Comparison of ENCODE assay signal across 2 cellular contexts in the genomic region with DNA sequence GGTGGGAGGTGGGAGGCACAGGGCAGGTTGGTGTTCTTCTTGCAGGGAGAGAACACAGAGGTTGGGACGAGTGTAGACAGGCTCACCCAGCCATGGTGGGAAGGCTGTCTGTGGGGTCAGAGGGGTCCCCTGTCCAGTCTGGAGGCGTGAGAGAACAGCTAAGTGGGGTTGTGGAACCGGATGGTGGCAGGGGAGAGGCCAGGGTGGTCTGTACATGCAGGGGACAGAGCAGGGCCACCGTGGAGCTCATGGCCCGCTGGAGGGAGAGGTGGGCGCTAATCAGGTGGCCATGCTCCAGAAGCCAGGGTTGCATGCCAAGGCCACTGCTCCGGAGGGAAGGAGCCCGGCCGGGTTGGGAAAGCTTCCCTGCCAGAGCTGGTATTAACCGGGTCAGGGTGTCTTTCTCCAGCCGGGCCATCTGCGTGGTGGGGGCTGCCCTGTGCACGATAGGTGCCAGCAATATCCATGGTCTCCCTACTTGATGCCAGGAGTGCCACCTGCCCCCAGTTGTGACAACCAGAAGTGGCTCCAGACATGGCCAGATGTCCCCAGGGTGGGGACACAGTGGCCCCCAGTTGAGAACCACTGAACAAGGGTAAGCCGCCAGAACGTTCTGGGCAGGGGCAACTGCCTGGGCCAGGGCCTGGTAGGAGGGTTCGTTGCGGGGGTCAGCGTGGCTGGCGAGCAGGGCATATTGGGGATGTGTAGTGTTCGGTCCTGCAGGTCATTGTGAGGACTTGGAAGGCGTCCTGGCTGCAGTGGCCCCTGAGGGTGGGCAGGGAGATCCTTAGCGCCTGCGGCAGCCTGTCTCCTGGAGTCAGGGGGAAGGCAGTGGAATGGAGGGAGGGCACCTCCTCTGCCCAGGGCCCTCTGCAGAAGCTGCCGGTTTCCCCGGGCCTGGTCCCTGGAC.
TF ChIP-seq lines count a peak whose summit lies in the region.

No MANE protein-coding gene starts in this region.

TF ChIP-seq in GM23338, 12 proteins besides CTCF, POLR2A, EP300 and RAD21 (continued from another document and continues in another):
- TF ChIP-seq REST (IDR thresholded peaks at IDR 0.05; ENCODE audit: unreplicated experiment) (no peak), ZNF331 (CRISPR knock-in tag; IDR thresholded peaks at IDR 0.05; ENCODE audit: low read depth) (no peak), ZNF114 (CRISPR knock-in tag; IDR thresholded peaks at IDR 0.05) (no peak), NANOG (IDR thresholded peaks at IDR 0.05; ENCODE audit: borderline replicate concordance) (no peak), JUNB (IDR thresholded peaks at IDR 0.05; ENCODE audit: unreplicated experiment) (no peak), CREB1 (CRISPR knock-in tag; IDR thresholded peaks at IDR 0.05; ENCODE audit: low read depth) (no peak)
- TF ChIP-seq, protein P1, sequence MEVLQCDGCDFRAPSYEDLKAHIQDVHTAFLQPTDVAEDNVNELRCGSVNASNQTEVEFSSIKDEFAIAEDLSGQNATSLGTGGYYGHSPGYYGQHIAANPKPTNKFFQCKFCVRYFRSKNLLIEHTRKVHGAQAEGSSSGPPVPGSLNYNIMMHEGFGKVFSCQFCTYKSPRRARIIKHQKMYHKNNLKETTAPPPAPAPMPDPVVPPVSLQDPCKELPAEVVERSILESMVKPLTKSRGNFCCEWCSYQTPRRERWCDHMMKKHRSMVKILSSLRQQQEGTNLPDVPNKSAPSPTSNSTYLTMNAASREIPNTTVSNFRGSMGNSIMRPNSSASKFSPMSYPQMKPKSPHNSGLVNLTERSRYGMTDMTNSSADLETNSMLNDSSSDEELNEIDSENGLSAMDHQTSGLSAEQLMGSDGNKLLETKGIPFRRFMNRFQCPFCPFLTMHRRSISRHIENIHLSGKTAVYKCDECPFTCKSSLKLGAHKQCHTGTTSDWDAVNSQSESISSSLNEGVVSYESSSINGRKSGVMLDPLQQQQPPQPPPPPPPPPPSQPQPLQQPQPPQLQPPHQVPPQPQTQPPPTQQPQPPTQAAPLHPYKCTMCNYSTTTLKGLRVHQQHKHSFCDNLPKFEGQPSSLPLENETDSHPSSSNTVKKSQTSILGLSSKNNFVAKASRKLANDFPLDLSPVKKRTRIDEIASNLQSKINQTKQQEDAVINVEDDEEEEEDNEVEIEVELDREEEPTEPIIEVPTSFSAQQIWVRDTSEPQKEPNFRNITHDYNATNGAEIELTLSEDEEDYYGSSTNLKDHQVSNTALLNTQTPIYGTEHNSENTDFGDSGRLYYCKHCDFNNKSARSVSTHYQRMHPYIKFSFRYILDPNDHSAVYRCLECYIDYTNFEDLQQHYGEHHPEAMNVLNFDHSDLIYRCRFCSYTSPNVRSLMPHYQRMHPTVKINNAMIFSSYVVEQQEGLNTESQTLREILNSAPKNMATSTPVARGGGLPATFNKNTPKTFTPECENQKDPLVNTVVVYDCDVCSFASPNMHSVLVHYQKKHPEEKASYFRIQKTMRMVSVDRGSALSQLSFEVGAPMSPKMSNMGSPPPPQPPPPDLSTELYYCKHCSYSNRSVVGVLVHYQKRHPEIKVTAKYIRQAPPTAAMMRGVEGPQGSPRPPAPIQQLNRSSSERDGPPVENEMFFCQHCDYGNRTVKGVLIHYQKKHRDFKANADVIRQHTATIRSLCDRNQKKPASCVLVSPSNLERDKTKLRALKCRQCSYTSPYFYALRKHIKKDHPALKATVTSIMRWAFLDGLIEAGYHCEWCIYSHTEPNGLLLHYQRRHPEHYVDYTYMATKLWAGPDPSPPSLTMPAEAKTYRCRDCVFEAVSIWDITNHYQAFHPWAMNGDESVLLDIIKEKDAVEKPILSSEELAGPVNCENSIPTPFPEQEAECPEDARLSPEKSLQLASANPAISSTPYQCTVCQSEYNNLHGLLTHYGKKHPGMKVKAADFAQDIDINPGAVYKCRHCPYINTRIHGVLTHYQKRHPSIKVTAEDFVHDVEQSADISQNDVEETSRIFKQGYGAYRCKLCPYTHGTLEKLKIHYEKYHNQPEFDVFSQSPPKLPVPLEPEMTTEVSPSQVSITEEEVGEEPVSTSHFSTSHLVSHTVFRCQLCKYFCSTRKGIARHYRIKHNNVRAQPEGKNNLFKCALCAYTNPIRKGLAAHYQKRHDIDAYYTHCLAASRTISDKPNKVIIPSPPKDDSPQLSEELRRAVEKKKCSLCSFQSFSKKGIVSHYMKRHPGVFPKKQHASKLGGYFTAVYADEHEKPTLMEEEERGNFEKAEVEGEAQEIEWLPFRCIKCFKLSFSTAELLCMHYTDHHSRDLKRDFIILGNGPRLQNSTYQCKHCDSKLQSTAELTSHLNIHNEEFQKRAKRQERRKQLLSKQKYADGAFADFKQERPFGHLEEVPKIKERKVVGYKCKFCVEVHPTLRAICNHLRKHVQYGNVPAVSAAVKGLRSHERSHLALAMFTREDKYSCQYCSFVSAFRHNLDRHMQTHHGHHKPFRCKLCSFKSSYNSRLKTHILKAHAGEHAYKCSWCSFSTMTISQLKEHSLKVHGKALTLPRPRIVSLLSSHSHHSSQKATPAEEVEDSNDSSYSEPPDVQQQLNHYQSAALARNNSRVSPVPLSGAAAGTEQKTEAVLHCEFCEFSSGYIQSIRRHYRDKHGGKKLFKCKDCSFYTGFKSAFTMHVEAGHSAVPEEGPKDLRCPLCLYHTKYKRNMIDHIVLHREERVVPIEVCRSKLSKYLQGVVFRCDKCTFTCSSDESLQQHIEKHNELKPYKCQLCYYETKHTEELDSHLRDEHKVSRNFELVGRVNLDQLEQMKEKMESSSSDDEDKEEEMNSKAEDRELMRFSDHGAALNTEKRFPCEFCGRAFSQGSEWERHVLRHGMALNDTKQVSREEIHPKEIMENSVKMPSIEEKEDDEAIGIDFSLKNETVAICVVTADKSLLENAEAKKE (CRISPR knock-in tag; IDR thresholded peaks at IDR 0.05), result no peak

TF ChIP-seq in WTC11, 78 proteins besides CTCF, POLR2A, EP300 and RAD21 (continued from another document):
- TF ChIP-seq, protein P2, sequence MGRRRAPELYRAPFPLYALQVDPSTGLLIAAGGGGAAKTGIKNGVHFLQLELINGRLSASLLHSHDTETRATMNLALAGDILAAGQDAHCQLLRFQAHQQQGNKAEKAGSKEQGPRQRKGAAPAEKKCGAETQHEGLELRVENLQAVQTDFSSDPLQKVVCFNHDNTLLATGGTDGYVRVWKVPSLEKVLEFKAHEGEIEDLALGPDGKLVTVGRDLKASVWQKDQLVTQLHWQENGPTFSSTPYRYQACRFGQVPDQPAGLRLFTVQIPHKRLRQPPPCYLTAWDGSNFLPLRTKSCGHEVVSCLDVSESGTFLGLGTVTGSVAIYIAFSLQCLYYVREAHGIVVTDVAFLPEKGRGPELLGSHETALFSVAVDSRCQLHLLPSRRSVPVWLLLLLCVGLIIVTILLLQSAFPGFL (CRISPR knock-in tag; IDR thresholded peaks at IDR 0.05; ENCODE audit: borderline replicate concordance), result no peak
- TF ChIP-seq, protein P3, sequence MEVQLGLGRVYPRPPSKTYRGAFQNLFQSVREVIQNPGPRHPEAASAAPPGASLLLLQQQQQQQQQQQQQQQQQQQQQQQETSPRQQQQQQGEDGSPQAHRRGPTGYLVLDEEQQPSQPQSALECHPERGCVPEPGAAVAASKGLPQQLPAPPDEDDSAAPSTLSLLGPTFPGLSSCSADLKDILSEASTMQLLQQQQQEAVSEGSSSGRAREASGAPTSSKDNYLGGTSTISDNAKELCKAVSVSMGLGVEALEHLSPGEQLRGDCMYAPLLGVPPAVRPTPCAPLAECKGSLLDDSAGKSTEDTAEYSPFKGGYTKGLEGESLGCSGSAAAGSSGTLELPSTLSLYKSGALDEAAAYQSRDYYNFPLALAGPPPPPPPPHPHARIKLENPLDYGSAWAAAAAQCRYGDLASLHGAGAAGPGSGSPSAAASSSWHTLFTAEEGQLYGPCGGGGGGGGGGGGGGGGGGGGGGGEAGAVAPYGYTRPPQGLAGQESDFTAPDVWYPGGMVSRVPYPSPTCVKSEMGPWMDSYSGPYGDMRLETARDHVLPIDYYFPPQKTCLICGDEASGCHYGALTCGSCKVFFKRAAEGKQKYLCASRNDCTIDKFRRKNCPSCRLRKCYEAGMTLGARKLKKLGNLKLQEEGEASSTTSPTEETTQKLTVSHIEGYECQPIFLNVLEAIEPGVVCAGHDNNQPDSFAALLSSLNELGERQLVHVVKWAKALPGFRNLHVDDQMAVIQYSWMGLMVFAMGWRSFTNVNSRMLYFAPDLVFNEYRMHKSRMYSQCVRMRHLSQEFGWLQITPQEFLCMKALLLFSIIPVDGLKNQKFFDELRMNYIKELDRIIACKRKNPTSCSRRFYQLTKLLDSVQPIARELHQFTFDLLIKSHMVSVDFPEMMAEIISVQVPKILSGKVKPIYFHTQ (CRISPR knock-in tag; IDR thresholded peaks at IDR 0.05), result no peak
- TF ChIP-seq, protein P4, sequence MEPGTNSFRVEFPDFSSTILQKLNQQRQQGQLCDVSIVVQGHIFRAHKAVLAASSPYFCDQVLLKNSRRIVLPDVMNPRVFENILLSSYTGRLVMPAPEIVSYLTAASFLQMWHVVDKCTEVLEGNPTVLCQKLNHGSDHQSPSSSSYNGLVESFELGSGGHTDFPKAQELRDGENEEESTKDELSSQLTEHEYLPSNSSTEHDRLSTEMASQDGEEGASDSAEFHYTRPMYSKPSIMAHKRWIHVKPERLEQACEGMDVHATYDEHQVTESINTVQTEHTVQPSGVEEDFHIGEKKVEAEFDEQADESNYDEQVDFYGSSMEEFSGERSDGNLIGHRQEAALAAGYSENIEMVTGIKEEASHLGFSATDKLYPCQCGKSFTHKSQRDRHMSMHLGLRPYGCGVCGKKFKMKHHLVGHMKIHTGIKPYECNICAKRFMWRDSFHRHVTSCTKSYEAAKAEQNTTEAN (CRISPR knock-in tag; IDR thresholded peaks at IDR 0.05), result no peak
- TF ChIP-seq, protein P5, sequence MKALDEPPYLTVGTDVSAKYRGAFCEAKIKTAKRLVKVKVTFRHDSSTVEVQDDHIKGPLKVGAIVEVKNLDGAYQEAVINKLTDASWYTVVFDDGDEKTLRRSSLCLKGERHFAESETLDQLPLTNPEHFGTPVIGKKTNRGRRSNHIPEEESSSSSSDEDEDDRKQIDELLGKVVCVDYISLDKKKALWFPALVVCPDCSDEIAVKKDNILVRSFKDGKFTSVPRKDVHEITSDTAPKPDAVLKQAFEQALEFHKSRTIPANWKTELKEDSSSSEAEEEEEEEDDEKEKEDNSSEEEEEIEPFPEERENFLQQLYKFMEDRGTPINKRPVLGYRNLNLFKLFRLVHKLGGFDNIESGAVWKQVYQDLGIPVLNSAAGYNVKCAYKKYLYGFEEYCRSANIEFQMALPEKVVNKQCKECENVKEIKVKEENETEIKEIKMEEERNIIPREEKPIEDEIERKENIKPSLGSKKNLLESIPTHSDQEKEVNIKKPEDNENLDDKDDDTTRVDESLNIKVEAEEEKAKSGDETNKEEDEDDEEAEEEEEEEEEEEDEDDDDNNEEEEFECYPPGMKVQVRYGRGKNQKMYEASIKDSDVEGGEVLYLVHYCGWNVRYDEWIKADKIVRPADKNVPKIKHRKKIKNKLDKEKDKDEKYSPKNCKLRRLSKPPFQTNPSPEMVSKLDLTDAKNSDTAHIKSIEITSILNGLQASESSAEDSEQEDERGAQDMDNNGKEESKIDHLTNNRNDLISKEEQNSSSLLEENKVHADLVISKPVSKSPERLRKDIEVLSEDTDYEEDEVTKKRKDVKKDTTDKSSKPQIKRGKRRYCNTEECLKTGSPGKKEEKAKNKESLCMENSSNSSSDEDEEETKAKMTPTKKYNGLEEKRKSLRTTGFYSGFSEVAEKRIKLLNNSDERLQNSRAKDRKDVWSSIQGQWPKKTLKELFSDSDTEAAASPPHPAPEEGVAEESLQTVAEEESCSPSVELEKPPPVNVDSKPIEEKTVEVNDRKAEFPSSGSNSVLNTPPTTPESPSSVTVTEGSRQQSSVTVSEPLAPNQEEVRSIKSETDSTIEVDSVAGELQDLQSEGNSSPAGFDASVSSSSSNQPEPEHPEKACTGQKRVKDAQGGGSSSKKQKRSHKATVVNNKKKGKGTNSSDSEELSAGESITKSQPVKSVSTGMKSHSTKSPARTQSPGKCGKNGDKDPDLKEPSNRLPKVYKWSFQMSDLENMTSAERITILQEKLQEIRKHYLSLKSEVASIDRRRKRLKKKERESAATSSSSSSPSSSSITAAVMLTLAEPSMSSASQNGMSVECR (CRISPR knock-in tag; IDR thresholded peaks at IDR 0.05; ENCODE audit: borderline replicate concordance), result no peak
- TF ChIP-seq ZNF671 (CRISPR knock-in tag; IDR thresholded peaks at IDR 0.05) (no peak), ZNF263 (CRISPR knock-in tag; IDR thresholded peaks at IDR 0.05; ENCODE audit: low read depth) (no peak), CREB1 (CRISPR knock-in tag; IDR thresholded peaks at IDR 0.05) (no peak), E2F1 (CRISPR knock-in tag; IDR thresholded peaks at IDR 0.05) (no peak), SMAD4 (CRISPR knock-in tag; IDR thresholded peaks at IDR 0.05) (no peak)
- TF ChIP-seq, protein P6, sequence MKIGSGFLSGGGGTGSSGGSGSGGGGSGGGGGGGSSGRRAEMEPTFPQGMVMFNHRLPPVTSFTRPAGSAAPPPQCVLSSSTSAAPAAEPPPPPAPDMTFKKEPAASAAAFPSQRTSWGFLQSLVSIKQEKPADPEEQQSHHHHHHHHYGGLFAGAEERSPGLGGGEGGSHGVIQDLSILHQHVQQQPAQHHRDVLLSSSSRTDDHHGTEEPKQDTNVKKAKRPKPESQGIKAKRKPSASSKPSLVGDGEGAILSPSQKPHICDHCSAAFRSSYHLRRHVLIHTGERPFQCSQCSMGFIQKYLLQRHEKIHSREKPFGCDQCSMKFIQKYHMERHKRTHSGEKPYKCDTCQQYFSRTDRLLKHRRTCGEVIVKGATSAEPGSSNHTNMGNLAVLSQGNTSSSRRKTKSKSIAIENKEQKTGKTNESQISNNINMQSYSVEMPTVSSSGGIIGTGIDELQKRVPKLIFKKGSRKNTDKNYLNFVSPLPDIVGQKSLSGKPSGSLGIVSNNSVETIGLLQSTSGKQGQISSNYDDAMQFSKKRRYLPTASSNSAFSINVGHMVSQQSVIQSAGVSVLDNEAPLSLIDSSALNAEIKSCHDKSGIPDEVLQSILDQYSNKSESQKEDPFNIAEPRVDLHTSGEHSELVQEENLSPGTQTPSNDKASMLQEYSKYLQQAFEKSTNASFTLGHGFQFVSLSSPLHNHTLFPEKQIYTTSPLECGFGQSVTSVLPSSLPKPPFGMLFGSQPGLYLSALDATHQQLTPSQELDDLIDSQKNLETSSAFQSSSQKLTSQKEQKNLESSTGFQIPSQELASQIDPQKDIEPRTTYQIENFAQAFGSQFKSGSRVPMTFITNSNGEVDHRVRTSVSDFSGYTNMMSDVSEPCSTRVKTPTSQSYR (CRISPR knock-in tag; IDR thresholded peaks at IDR 0.05), result no peak
